12 cellular contexts compared by ENCODE assay signal in the genomic region with DNA sequence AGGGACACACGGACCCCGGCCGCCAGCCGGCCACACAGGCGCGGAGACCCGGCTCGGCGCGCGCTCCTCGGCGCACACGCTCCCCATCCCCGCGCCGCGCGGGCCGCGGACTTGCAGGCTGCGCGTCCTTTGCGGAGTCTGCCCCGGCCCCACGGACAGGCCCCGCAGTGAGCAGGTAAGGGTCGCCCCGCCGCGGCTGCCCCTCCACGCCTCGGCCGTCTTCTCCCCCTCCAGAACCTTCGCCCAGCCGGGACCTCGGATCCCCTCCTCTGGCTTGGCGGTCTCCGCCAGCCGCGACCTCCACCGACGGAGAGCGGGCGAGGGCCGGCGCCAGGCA. TPM values are rescaled to one million over a fixed set of nuclear protein-coding genes. Genes with fewer than 3 reads are reported as not detected.
A peak's percentile ranks its signal among the peaks of the same experiment; 100 is the strongest.
DNase-seq lines count a peak whose midpoint lies in the region; ATAC-seq and TF ChIP-seq lines count a peak whose summit lies in the region.
"Had no signal": no experiment of that assay in that cellular context is flagged by ENCODE, and none has a peak within 500 bp of the region (broad histone marks: within the 10 kb centered on the region; RNA-seq: fewer than 3 reads in every experiment).

No MANE protein-coding gene starts in this region.

- ATAC-seq in IMR-90 (ENCODE audit: low read depth) (no peak), GM18517 (IDR thresholded peaks at IDR 0.05; ENCODE audit: unreplicated experiment) (no peak)

- TF ChIP-seq RAD21 in IMR-90 (IDR thresholded peaks at IDR 0.05; ENCODE audit: low read length) = no peak

- TF ChIP-seq CTCF in IMR-90 (conservative IDR thresholded peaks at IDR 0.05; ENCODE audit: low read depth, low read length) = no peak
- TF ChIP-seq CTCF in dorsolateral prefrontal cortex (IDR thresholded peaks at IDR 0.05 in 54 of 56, conservative IDR thresholded peaks at IDR 0.05 in 2 of 56; ENCODE audit: low read depth in 1 of 56, partially characterized antibody in 56 of 56) = no peak
- no peak for TF ChIP-seq CTCF in testis (IDR thresholded peaks at IDR 0.05)

- no peak overlapping the region for H2BK120ac ChIP-seq in IMR-90 (ENCODE audit: low read depth, low read length)

- H2BK5ac ChIP-seq in IMR-90 (ENCODE audit: low read depth, low read length, poor library complexity, severe bottlenecking) = no peak overlapping the region

- H3K4me1 ChIP-seq in IMR-90 (ENCODE audit: control insufficient read depth, insufficient read depth, low read length) (no peaks in the 10 kb centered on the region), mesodermal cell (ENCODE audit: control insufficient read depth, insufficient read depth, low read length, poor library complexity, severe bottlenecking) (no peaks in the 10 kb centered on the region), testis (no peaks in the 10 kb centered on the region)

- no peak overlapping the region for H3K56ac ChIP-seq in IMR-90 (ENCODE audit: extremely low read depth, insufficient read depth, low read length)

- dilution Hi-C loops in IMR-90 (cut with HindIII; ENCODE audit: low sequenced_read_pairs, unreplicated experiment) = no loop called here

- peak overlapping the region; percentile 11 for H2AFZ ChIP-seq in IMR-90 (replicated peaks; ENCODE audit: low read length, poor library complexity)

- intact Hi-C loops in IMR-90 (cut with micrococcal nuclease) = no loop called here
- intact Hi-C loops in dorsolateral prefrontal cortex (cut with DNase I) = loop anchor here in 1 of 2 donors (10.0 kb wide), 1 partner anchor 68 kb away; no protein-coding TSS in a partner anchor
- intact Hi-C loops in testis (cut with DNase I; ENCODE audit: low total_unique reads) = no loop called here

- no TSS peak for BruUV-seq in IMR-90 (replicated peaks; lab: Mats Ljungman, UMichigan)

- no peak overlapping the region for H2BK20ac ChIP-seq in IMR-90 (ENCODE audit: low read depth, low read length)

- DNase-seq in IMR-90 (no peak), dorsolateral prefrontal cortex (no peak), testis (no peak), G401 (ENCODE audit: low spot score) (no peak), NCI-H2196 treated with DMSO at 0.1 percent for 48 hours (lab: John Stamatoyannopoulos, UW; ENCODE audit: unreplicated experiment) (no peak), kidney glomerular epithelial cell (lab: John Stamatoyannopoulos, UW) (no peak)
- DNase-seq: activated naive CD8-positive, alpha-beta T cell treated with anti-CD3 and anti-CD28 coated beads, Interleukin-2, amount 10 ng/mL, durations not matched to agents 7 days and 5 days; effector CD8-positive, alpha-beta T cell; NCI-H524 treated with DMSO at 0.1 percent for 48 hours had no signal

- H3K27me3 ChIP-seq in IMR-90 (ENCODE audit: control insufficient read depth, insufficient read depth, low read length) (peaks cover 45% of the 10 kb centered on the region), dorsolateral prefrontal cortex (peaks cover 0 to 49% (median 14%) of the 10 kb centered on the region in 45 donors), testis (no peaks in the 10 kb centered on the region)

- H4K20me1 ChIP-seq in IMR-90 (ENCODE audit: insufficient read depth, low read length) = no peaks in the 10 kb centered on the region

- H4K8ac ChIP-seq in IMR-90 (ENCODE audit: low read depth in 2 of 2, low read length in 2 of 2) = no peak overlapping the region

- TF ChIP-seq POLR2A in IMR-90 (IDR thresholded peaks at IDR 0.05; ENCODE audit: low read depth, low read length) (no peak), testis (IDR thresholded peaks at IDR 0.05) (no peak)

- H3K23ac ChIP-seq in IMR-90 (ENCODE audit: low read depth, low read length) = no peak overlapping the region

- WGBS in IMR-90 (ENCODE audit: extremely low coverage in 2 of 2, insufficient read length in 1 of 2), 2 experiments = 3% methylated on average over 5 of the region's 47 CpGs; no CpG with 5 or more reads in 1 of the 2 experiments
- WGBS in mesodermal cell (ENCODE audit: insufficient coverage in 2 of 2), 2 experiments = 0 to 1% methylated on average over 40 to 45 of the region's 47 CpGs
- WGBS in testis, 2 donors = 1% methylated on average over 22 of the region's 47 CpGs; no CpG with 5 or more reads in 1 of the 2 donors

- H3K4me2 ChIP-seq in IMR-90 (ENCODE audit: low read depth, low read length) = no peak overlapping the region

- no peak overlapping the region for H2AK9ac ChIP-seq in IMR-90 (replicated peaks; ENCODE audit: low read depth, low read length, poor library complexity)

- H4K5ac ChIP-seq in IMR-90 (ENCODE audit: low read depth, low read length) = no peak overlapping the region

- POLR2A ChIA-PET in IMR-90 (lab: Charles Lee; ENCODE audit: unreplicated experiment) = no interaction called here

- no peaks in the 10 kb centered on the region for H3K9me1 ChIP-seq in IMR-90 (ENCODE audit: insufficient read depth, low read length)

- H4K91ac ChIP-seq in IMR-90 (ENCODE audit: insufficient read depth, low read depth, low read length) = no peak overlapping the region

- H3K9me3 ChIP-seq in IMR-90 (ENCODE audit: control insufficient read depth, insufficient read depth, low read length) (no peaks in the 10 kb centered on the region), mesodermal cell (ENCODE audit: control insufficient read depth, low read length) (no peaks in the 10 kb centered on the region), testis (no peaks in the 10 kb centered on the region)

- CTCF ChIA-PET in IMR-90 (lab: Yijun Ruan, JAX) = no interaction called here

- H3K4me3 ChIP-seq in IMR-90 (ENCODE audit: insufficient read depth, low read depth, low read length) (no peak overlapping the region), dorsolateral prefrontal cortex (peak overlapping the region; percentile 19 to 80 (median 69)), mesodermal cell (ENCODE audit: extremely low read depth, insufficient read depth, low read length, poor library complexity, severe bottlenecking) (peak overlapping the region; percentile 42), testis (peak overlapping the region; percentile 56 to 67)

- no peaks in the 10 kb centered on the region for H3K79me1 ChIP-seq in IMR-90 (ENCODE audit: low read depth in 1 of 2, low read length in 2 of 2)

- H3K18ac ChIP-seq in IMR-90 (ENCODE audit: low read depth, low read length) = no peak overlapping the region

- H2AK5ac ChIP-seq in IMR-90 (ENCODE audit: low read depth, low read length) = no peak overlapping the region

- no peak overlapping the region for H3K4ac ChIP-seq in IMR-90 (ENCODE audit: low read depth, low read length)

- no peak overlapping the region for H3K14ac ChIP-seq in IMR-90 (replicated peaks; ENCODE audit: low read depth, low read length)

- in situ Hi-C loops in IMR-90 (cut with MboI; ENCODE audit: low sequenced_read_pairs) (no loop called here), G401 (cut with HindIII; ENCODE audit: low sequenced_read_pairs) (no loop called here)

- H3K27ac ChIP-seq in IMR-90 (ENCODE audit: insufficient read depth, low read length) = no peak overlapping the region
- H3K27ac ChIP-seq in dorsolateral prefrontal cortex = peak overlapping the region in 49 of 59 donors; percentile 10 to 84 (median 69)
- H3K27ac ChIP-seq in mesodermal cell (ENCODE audit: low read depth, low read length, severe bottlenecking) = no peak overlapping the region
- H3K27ac ChIP-seq in testis = no peak overlapping the region

- H3K9ac ChIP-seq in IMR-90 (ENCODE audit: low read depth, low read length) = no peak overlapping the region

- H3K36me3 ChIP-seq in IMR-90 (ENCODE audit: control insufficient read depth, insufficient read depth, low read length) (no peaks in the 10 kb centered on the region), mesodermal cell (ENCODE audit: control insufficient read depth, insufficient read depth, low read length) (no peaks in the 10 kb centered on the region), testis (ENCODE audit: low read depth, missing control alignments) (no peaks in the 10 kb centered on the region)

- H2BK15ac ChIP-seq in IMR-90 (ENCODE audit: low read depth, low read length) = no peak overlapping the region

TF ChIP-seq in IMR-90, 13 proteins besides CTCF, POLR2A, EP300 and RAD21 (continues in another document):
- TF ChIP-seq MAFK (IDR thresholded peaks at IDR 0.05; ENCODE audit: low read depth, low read length) (no peak), BHLHE40 (IDR thresholded peaks at IDR 0.05; ENCODE audit: low read depth, low read length) (no peak), NFE2L2 (IDR thresholded peaks at IDR 0.05; ENCODE audit: low read depth, low read length) (no peak), CHD1 (IDR thresholded peaks at IDR 0.05; ENCODE audit: low read depth, low read length) (no peak), MXI1 (IDR thresholded peaks at IDR 0.05; ENCODE audit: borderline replicate concordance, low read depth, low read length) (no peak), RCOR1 (IDR thresholded peaks at IDR 0.05; ENCODE audit: insufficient replicate concordance, low read length) (no peak), CEBPB (IDR thresholded peaks at IDR 0.05; ENCODE audit: low read depth, low read length) (no peak)
- TF ChIP-seq, protein P1, sequence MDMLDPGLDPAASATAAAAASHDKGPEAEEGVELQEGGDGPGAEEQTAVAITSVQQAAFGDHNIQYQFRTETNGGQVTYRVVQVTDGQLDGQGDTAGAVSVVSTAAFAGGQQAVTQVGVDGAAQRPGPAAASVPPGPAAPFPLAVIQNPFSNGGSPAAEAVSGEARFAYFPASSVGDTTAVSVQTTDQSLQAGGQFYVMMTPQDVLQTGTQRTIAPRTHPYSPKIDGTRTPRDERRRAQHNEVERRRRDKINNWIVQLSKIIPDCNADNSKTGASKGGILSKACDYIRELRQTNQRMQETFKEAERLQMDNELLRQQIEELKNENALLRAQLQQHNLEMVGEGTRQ (IDR thresholded peaks at IDR 0.05; ENCODE audit: low read depth, low read length) = no peak
- TF ChIP-seq, protein P2, sequence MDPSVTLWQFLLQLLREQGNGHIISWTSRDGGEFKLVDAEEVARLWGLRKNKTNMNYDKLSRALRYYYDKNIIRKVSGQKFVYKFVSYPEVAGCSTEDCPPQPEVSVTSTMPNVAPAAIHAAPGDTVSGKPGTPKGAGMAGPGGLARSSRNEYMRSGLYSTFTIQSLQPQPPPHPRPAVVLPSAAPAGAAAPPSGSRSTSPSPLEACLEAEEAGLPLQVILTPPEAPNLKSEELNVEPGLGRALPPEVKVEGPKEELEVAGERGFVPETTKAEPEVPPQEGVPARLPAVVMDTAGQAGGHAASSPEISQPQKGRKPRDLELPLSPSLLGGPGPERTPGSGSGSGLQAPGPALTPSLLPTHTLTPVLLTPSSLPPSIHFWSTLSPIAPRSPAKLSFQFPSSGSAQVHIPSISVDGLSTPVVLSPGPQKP (IDR thresholded peaks at IDR 0.05; ENCODE audit: borderline replicate concordance, low read depth, low read length) = no peak

RNA-seq across cellular contexts. Expression of a gene that starts 0.4 kb away (rescaled TPM):
- total RNA-seq in IMR-90 (2012; rRNA removed) (not detected in 2 replicates), dorsolateral prefrontal cortex (100 to 1,000 TPM in 46 of 120 experiments, 10 to 100 TPM in 74; 47.8 to 194 (median 95.1) TPM), testis (1 to 10 TPM; 4.3 to 4.8 TPM)
- polyA plus RNA-seq in IMR-90 (2012; rRNA removed) (not detected in 2 replicates), testis (ENCODE audit: insufficient read depth, low read depth, low replicate concordance) (3.2 TPM)
- not detected in 2 replicates for polyA plus RNA-seq in IMR-90 (2012; cell fraction: cytosol; rRNA removed)
- polyA plus RNA-seq in IMR-90 (2012; cell fraction: nucleus; rRNA removed; ENCODE audit: low replicate concordance) = not detected in 2 replicates
- polyA plus RNA-seq in mesodermal cell (2013, experiment 1 of 2) = 2.8 TPM
- polyA plus RNA-seq in mesodermal cell (2013, experiment 2 of 2) = 1.3 TPM
- not detected in 2 replicates for total RNA-seq in G401 (2014; rRNA removed; shearing (Covaris generic))
- total RNA-seq: activated naive CD8-positive, alpha-beta T cell treated with anti-CD3 and anti-CD28 coated beads, Interleukin-2, amount 10 ng/mL, durations not matched to agents 7 days and 5 days; HT-29 had no signal

Comparison
In these comparisons a context has a peak if more than half of its experiments do, and no peak if none do; other contexts are left out.
1. H3K27ac ChIP-seq: peak in dorsolateral prefrontal cortex (49 of 59); none in IMR-90 (single experiment), mesodermal cell (single experiment) and testis (0 of 2).
2. RNA of a gene that starts 0.4 kb away (total RNA-seq): 47.8 to 194 TPM in dorsolateral prefrontal cortex; 4.3 to 4.8 TPM in testis, not detected in G401 and not detected in IMR-90; every median in the first group is over 4 times any median in the second.